ENCODE assay signal across 8 cellular contexts in the genomic region with DNA sequence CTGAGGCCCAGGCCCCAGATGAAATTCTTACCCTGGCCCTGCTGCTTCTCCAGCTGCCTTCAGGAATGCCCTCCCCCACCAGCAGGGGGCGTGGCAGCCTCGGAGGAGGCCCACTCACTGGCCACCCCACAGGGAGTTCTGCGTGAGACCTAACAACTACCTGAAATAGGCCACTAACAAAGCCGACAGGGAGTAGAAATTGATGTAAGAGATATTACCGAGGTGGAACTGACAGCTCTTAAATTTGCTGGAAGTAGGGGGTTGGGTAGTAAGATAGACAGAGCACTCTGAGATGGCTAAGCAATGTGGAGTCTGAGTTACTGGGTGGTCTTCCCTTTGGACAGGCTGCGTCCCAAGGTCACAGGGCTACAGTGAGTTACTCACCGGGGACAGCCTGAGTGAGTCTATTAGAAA.
DNase-seq lines count a peak whose midpoint lies in the region; ATAC-seq, FAIRE-seq and TF ChIP-seq lines count a peak whose summit lies in the region.

No MANE protein-coding gene starts in this region.

- peak; percentile 46 for DNase-seq in COLO829 (ENCODE audit: low spot score)
- DNase-seq in NOMO-1 treated with DMSO at 0.1 percent for 48 hours (lab: John Stamatoyannopoulos, UW; ENCODE audit: unreplicated experiment) = peak; percentile 29
- peak; percentile 3 for DNase-seq in activated T-helper 1 cell treated with anti-CD3 and anti-CD28 coated beads, Interleukin-12 subunit alpha, Interleukin-12 subunit beta, Interleukin-2, Interleukin-4 antibody, amounts not matched to agents 30 ng/mL and 10 ng/mL and 1 ng/mL, durations not matched to agents 14 hours and 24 hours and 36 hours (ENCODE audit: low spot score)
- DNase-seq in HepG2 (ENCODE audit: low spot score) = peak; percentile 2
- DNase-seq in NCI-H1694 (lab: John Stamatoyannopoulos, UW) = no peak

- no peaks in the 10 kb centered on the region for H3K9me3 ChIP-seq in HepG2 (ENCODE audit: low read length)

- H3K4me1 ChIP-seq in HepG2 (ENCODE audit: insufficient read depth, low read length) = no peaks in the 10 kb centered on the region

- no peaks in the 10 kb centered on the region for H3K27me3 Mint-ChIP-seq in activated T-helper 1 cell treated with anti-CD3 and anti-CD28 coated beads, Interleukin-12 subunit alpha, Interleukin-12 subunit beta, Interleukin-2, Interleukin-4 antibody, amounts not matched to agents 30 ng/mL and 10 ng/mL and 1 ng/mL, durations not matched to agents 14 hours and 24 hours and 36 hours (ENCODE audit: insufficient read depth)
- H3K27me3 Mint-ChIP-seq in activated T-helper 17 cell treated with anti-CD3 and anti-CD28 coated beads, Interleukin-2, amount 50 U/mL, for 72 hours = peaks cover 3% of the 10 kb centered on the region

- no peak for TF ChIP-seq EP300 in HepG2 (IDR thresholded peaks at IDR 0.05; ENCODE audit: low read depth in 2 of 2, low read length in 2 of 2)
- TF ChIP-seq EP300 in HepG2 (CRISPR knock-in tag; IDR thresholded peaks at IDR 0.05; ENCODE audit: borderline replicate concordance) = no peak

- H3K79me2 ChIP-seq in HepG2 (ENCODE audit: insufficient read depth, low read length) = no peaks in the 10 kb centered on the region

- no peaks in the 10 kb centered on the region for H3K9me3 Mint-ChIP-seq in activated T-helper 1 cell treated with anti-CD3 and anti-CD28 coated beads, Interleukin-12 subunit alpha, Interleukin-12 subunit beta, Interleukin-2, Interleukin-4 antibody, amounts not matched to agents 30 ng/mL and 10 ng/mL and 1 ng/mL, durations not matched to agents 14 hours and 24 hours and 36 hours
- H3K9me3 Mint-ChIP-seq in activated T-helper 17 cell treated with anti-CD3 and anti-CD28 coated beads, Interleukin-2, amount 50 U/mL, for 72 hours = no peaks in the 10 kb centered on the region

- H3K4me3 Mint-ChIP-seq in activated T-helper 1 cell treated with anti-CD3 and anti-CD28 coated beads, Interleukin-12 subunit alpha, Interleukin-12 subunit beta, Interleukin-2, Interleukin-4 antibody, amounts not matched to agents 30 ng/mL and 10 ng/mL and 1 ng/mL, durations not matched to agents 14 hours and 24 hours and 36 hours = no peak overlapping the region
- H3K4me3 Mint-ChIP-seq in activated T-helper 17 cell treated with anti-CD3 and anti-CD28 coated beads, Interleukin-2, amount 50 U/mL, for 72 hours = no peak overlapping the region

- intact Hi-C loops in activated T-helper 1 cell treated with anti-CD3 and anti-CD28 coated beads, Interleukin-12 subunit alpha, Interleukin-12 subunit beta, Interleukin-2, Interleukin-4 antibody, amounts not matched to agents 30 ng/mL and 10 ng/mL and 1 ng/mL, durations not matched to agents 14 hours and 24 hours and 36 hours (cut with micrococcal nuclease) = loop anchor here (5.0 kb wide), 1 partner anchor 567 kb away; no protein-coding TSS in a partner anchor
- intact Hi-C loops in HepG2 (cut with micrococcal nuclease; ENCODE audit: unreplicated experiment) = loop anchor here (1.0 kb wide), 2 partner anchors 245 to 448 kb away; a partner anchor contains a TSS

- TF ChIP-seq POLR2A in HepG2 (IDR thresholded peaks at IDR 0.05; ENCODE audit: insufficient read depth in 1 of 2, low read depth in 2 of 2, low read length in 2 of 2) = no peak

- no peaks in the 10 kb centered on the region for H3K4me1 Mint-ChIP-seq in activated T-helper 1 cell treated with anti-CD3 and anti-CD28 coated beads, Interleukin-12 subunit alpha, Interleukin-12 subunit beta, Interleukin-2, Interleukin-4 antibody, amounts not matched to agents 30 ng/mL and 10 ng/mL and 1 ng/mL, durations not matched to agents 14 hours and 24 hours and 36 hours (ENCODE audit: low read depth)
- H3K4me1 Mint-ChIP-seq in activated T-helper 17 cell treated with anti-CD3 and anti-CD28 coated beads, Interleukin-2, amount 50 U/mL, for 72 hours = no peaks in the 10 kb centered on the region

- H3K27ac ChIP-seq in HepG2 (ENCODE audit: extremely low read length, insufficient read depth, low read length) = no peak overlapping the region

- TF ChIP-seq RAD21 in HepG2 (CRISPR knock-in tag; IDR thresholded peaks at IDR 0.05) = peak; percentile 63

- H4K20me1 ChIP-seq in HepG2 (ENCODE audit: insufficient read depth, low read length) = no peaks in the 10 kb centered on the region

- CTCF ChIA-PET in HepG2 (lab: Yijun Ruan, JAX; ENCODE audit: low intra/inter-chr PET ratio, low total read pairs) = interaction anchor here (1.6 to 1.8 kb wide), 2 partner anchors 448 to 569 kb away, joined by 8 to 13 read pairs; no protein-coding TSS in a partner anchor

- no peaks in the 10 kb centered on the region for H3K36me3 Mint-ChIP-seq in activated T-helper 1 cell treated with anti-CD3 and anti-CD28 coated beads, Interleukin-12 subunit alpha, Interleukin-12 subunit beta, Interleukin-2, Interleukin-4 antibody, amounts not matched to agents 30 ng/mL and 10 ng/mL and 1 ng/mL, durations not matched to agents 14 hours and 24 hours and 36 hours (ENCODE audit: low read depth)
- H3K36me3 Mint-ChIP-seq in activated T-helper 17 cell treated with anti-CD3 and anti-CD28 coated beads, Interleukin-2, amount 50 U/mL, for 72 hours (ENCODE audit: low read depth) = no peaks in the 10 kb centered on the region

- no peak overlapping the region for H3K9ac ChIP-seq in HepG2 (ENCODE audit: insufficient read depth, low read depth, low read length)

- POLR2A ChIA-PET in HepG2 (lab: Yijun Ruan, JAX) = no interaction called here

- no peak overlapping the region for H2AFZ ChIP-seq in HepG2 (ENCODE audit: low read length)

- in situ Hi-C loops in HepG2 (cut with HindIII; ENCODE audit: extremely low pct_ligation_motif_present, low pct_unique_long_range_greater_than_20kb) = loop anchor here (10.0 kb wide), 3 partner anchors 449 to 669 kb away; no protein-coding TSS in a partner anchor

- ATAC-seq in GM18861 (IDR thresholded peaks at IDR 0.05; ENCODE audit: unreplicated experiment) = peak; percentile 81
- peak; percentile 84 for ATAC-seq in HG02943 (IDR thresholded peaks at IDR 0.05; ENCODE audit: low read depth, unreplicated experiment)
- peak; percentile 97 for ATAC-seq in HepG2
- ATAC-seq in activated T-helper 17 cell treated with anti-CD3 and anti-CD28 coated beads, Interleukin-2, amount 50 U/mL, for 72 hours (replicated peaks) = no peak

- peak; percentile 85 for TF ChIP-seq CTCF in HepG2 (CRISPR knock-in tag; IDR thresholded peaks at IDR 0.05)

- no TSS peak for BruUV-seq in HepG2 (replicated peaks; lab: Mats Ljungman, UMichigan)

- H3K4me2 ChIP-seq in HepG2 (ENCODE audit: low read depth, low read length) = no peak overlapping the region

- WGBS in HepG2 (ENCODE audit: low lambda C conversion rate) = 22% methylated on average over 5 of the region's 7 CpGs

- H3K4me3 ChIP-seq in HepG2 (replicated peaks in 1 of 3; ENCODE audit: insufficient read depth in 1 of 3, low read depth in 2 of 3, low read length in 3 of 3) = no peak overlapping the region

- no peaks in the 10 kb centered on the region for H3K36me3 ChIP-seq in HepG2 (replicated peaks in 1 of 2; ENCODE audit: control insufficient read depth in 1 of 2, insufficient read depth in 2 of 2, low read length in 2 of 2)

- H3K27me3 ChIP-seq in HepG2 (ENCODE audit: control insufficient read depth in 1 of 2, insufficient read depth in 2 of 2, low read length in 2 of 2) = no peaks in the 10 kb centered on the region; a peak in 1 of 5 replicates

- H3K27ac Mint-ChIP-seq in activated T-helper 1 cell treated with anti-CD3 and anti-CD28 coated beads, Interleukin-12 subunit alpha, Interleukin-12 subunit beta, Interleukin-2, Interleukin-4 antibody, amounts not matched to agents 30 ng/mL and 10 ng/mL and 1 ng/mL, durations not matched to agents 14 hours and 24 hours and 36 hours = no peak overlapping the region
- no peak overlapping the region for H3K27ac Mint-ChIP-seq in activated T-helper 17 cell treated with anti-CD3 and anti-CD28 coated beads, Interleukin-2, amount 50 U/mL, for 72 hours

- no peak for FAIRE-seq in HepG2 (lab: Jason Lieb, UNC)

TF ChIP-seq in HepG2, 621 proteins besides CTCF, POLR2A, EP300 and RAD21:
- TF ChIP-seq STAG1 (CRISPR knock-in tag; IDR thresholded peaks at IDR 0.05) (peak; percentile 78), SMC3 (IDR thresholded peaks at IDR 0.05; ENCODE audit: low read length) (peak; percentile 37), ZNF781 (CRISPR knock-in tag; IDR thresholded peaks at IDR 0.05; ENCODE audit: borderline replicate concordance, not compliant biosample characterization) (no peak), TEAD3 (CRISPR knock-in tag; optimal IDR thresholded peaks at IDR 0.05; ENCODE audit: borderline replicate concordance) (peak; percentile 15)
